1 cellular context compared by ENCODE assay signal in genomic region chr2:201182650-201183372, GRCh38.
TF ChIP-seq lines count a peak whose summit lies in the region.

TSS of gene CASP10 (plus strand) at chr2:201183141. CDS start at chr2:201185778, 2,637 bp downstream.

TF ChIP-seq in K562, 482 proteins besides CTCF, POLR2A, EP300 and RAD21 (continued from another document and continues in another):
- TF ChIP-seq ZNF398 (CRISPR knock-in tag; IDR thresholded peaks at IDR 0.05) (no peak), ZNF785 (CRISPR knock-in tag; IDR thresholded peaks at IDR 0.05) (no peak), RBM17 (IDR thresholded peaks at IDR 0.05; ENCODE audit: borderline replicate concordance, low read depth, low read length) (no peak), CAMTA2 (CRISPR knock-in tag; conservative IDR thresholded peaks at IDR 0.05) (no peak), ZNF395 (CRISPR knock-in tag; IDR thresholded peaks at IDR 0.05) (no peak), SOX6 (IDR thresholded peaks at IDR 0.05) (peak; percentile 52; the same call in 1 of the 2 replicates), DMBX1 (CRISPR knock-in tag; IDR thresholded peaks at IDR 0.05; ENCODE audit: borderline replicate concordance) (no peak), ARID2 (IDR thresholded peaks at IDR 0.05) (no peak), BDP1 (IDR thresholded peaks at IDR 0.05; ENCODE audit: insufficient read depth, insufficient read length) (no peak), ZNF212 (CRISPR knock-in tag; IDR thresholded peaks at IDR 0.05) (no peak), FOXO4 (CRISPR knock-in tag; IDR thresholded peaks at IDR 0.05) (no peak), ZNF778 (CRISPR knock-in tag; IDR thresholded peaks at IDR 0.05) (no peak), NCOR1 (IDR thresholded peaks at IDR 0.05) (peak; percentile 51), ZNF740 (CRISPR knock-in tag; IDR thresholded peaks at IDR 0.05) (no peak), ZNF740 (tag; IDR thresholded peaks at IDR 0.05) (no peak), SPI1 (IDR thresholded peaks at IDR 0.05; ENCODE audit: borderline replicate concordance, low read depth, low read length) (no peak), RBM22 (IDR thresholded peaks at IDR 0.05; ENCODE audit: low read depth, low read length, poor library complexity, severe bottlenecking) (no peak), E2F6 (IDR thresholded peaks at IDR 0.05; ENCODE audit: borderline replicate concordance in 1 of 2, extremely low read depth in 1 of 2, insufficient read depth in 1 of 2, insufficient read length in 1 of 2, low read depth in 1 of 2, low read length in 1 of 2, poor library complexity in 1 of 2, severe bottlenecking in 1 of 2) (no peak), ZNF79 (CRISPR knock-in tag; IDR thresholded peaks at IDR 0.05; ENCODE audit: low read depth) (no peak), ZNF518B (CRISPR knock-in tag; IDR thresholded peaks at IDR 0.05) (no peak), TRIM25 (IDR thresholded peaks at IDR 0.05; ENCODE audit: borderline replicate concordance) (no peak), GTF2F1 (IDR thresholded peaks at IDR 0.05; ENCODE audit: low read depth, low read length) (no peak), SRSF3 (IDR thresholded peaks at IDR 0.05; ENCODE audit: insufficient read depth, low read length) (no peak), ZBTB7A (IDR thresholded peaks at IDR 0.05; ENCODE audit: borderline replicate concordance, control insufficient read depth, low read depth, low read length) (no peak), TRIM28 (IDR thresholded peaks at IDR 0.05) (peak; percentile 16; the same call in 1 of the 2 replicates), POLR2AphosphoS5 (IDR thresholded peaks at IDR 0.05; ENCODE audit: control insufficient read depth, insufficient read depth, low read depth, low read length) (peak; percentile 83), SMAD2 (IDR thresholded peaks at IDR 0.05; ENCODE audit: low read depth, low read length) (no peak), CBFA2T2 (conservative IDR thresholded peaks at IDR 0.05) (no peak), FOXM1 (IDR thresholded peaks at IDR 0.05; ENCODE audit: low read depth) (no peak), FOXM1 (CRISPR knock-in tag; IDR thresholded peaks at IDR 0.05; ENCODE audit: low read depth) (no peak), ZNF280B (CRISPR knock-in tag; IDR thresholded peaks at IDR 0.05) (no peak), CCAR2 (IDR thresholded peaks at IDR 0.05; ENCODE audit: low read depth, low read length) (no peak), SIN3A (IDR thresholded peaks at IDR 0.05; ENCODE audit: borderline replicate concordance in 2 of 2, control insufficient read depth in 1 of 2, low read depth in 2 of 2, low read length in 2 of 2) (no peak; a peak in 1 of 4 replicates), NRF1 (conservative IDR thresholded peaks at IDR 0.05 in 1 of 2, IDR thresholded peaks at IDR 0.05 in 1 of 2) (no peak), HES1 (IDR thresholded peaks at IDR 0.05; ENCODE audit: low read depth) (no peak), NFRKB (IDR thresholded peaks at IDR 0.05; ENCODE audit: low read depth) (peak; percentile 72; the same call in 1 of the 2 replicates), TFAP4 (CRISPR knock-in tag; IDR thresholded peaks at IDR 0.05; ENCODE audit: borderline replicate concordance) (no peak), L3MBTL2 (IDR thresholded peaks at IDR 0.05) (peak; percentile 39; the same call in 1 of the 2 replicates), ZNF696 (CRISPR knock-in tag; conservative IDR thresholded peaks at IDR 0.05) (no peak), ESRRA (IDR thresholded peaks at IDR 0.05; ENCODE audit: borderline replicate concordance, low read depth) (no peak), CGGBP1 (CRISPR knock-in tag; IDR thresholded peaks at IDR 0.05) (no peak), ZNF324 (CRISPR knock-in tag; IDR thresholded peaks at IDR 0.05) (no peak), TCF7L2 (IDR thresholded peaks at IDR 0.05; ENCODE audit: low read depth, low read length) (no peak), SNIP1 (IDR thresholded peaks at IDR 0.05; ENCODE audit: low read depth) (no peak), HMG20A (CRISPR knock-in tag; conservative IDR thresholded peaks at IDR 0.05) (no peak), CTBP1 (IDR thresholded peaks at IDR 0.05; ENCODE audit: borderline replicate concordance) (peak; percentile 38; the same call in 1 of the 2 replicates), MAFG (tag; conservative IDR thresholded peaks at IDR 0.05) (0 out of 2 replicates have a peak, but pooled peaks have one; percentile 21), ZNF717 (CRISPR knock-in tag; IDR thresholded peaks at IDR 0.05) (no peak), RNF2 (IDR thresholded peaks at IDR 0.05) (0 out of 2 replicates have a peak, but pooled peaks have one; percentile 22), RHOXF2B (CRISPR knock-in tag; conservative IDR thresholded peaks at IDR 0.05) (no peak), HCFC1 (IDR thresholded peaks at IDR 0.05; ENCODE audit: low read depth, low read length) (no peak), TCF15 (CRISPR knock-in tag; IDR thresholded peaks at IDR 0.05) (no peak), ZFP30 (CRISPR knock-in tag; IDR thresholded peaks at IDR 0.05; ENCODE audit: borderline replicate concordance) (no peak), ZNF140 (CRISPR knock-in tag; IDR thresholded peaks at IDR 0.05) (no peak), MBD2 (IDR thresholded peaks at IDR 0.05; ENCODE audit: borderline replicate concordance, low read depth) (no peak), GABPB1 (CRISPR knock-in tag; IDR thresholded peaks at IDR 0.05) (no peak), DNMT1 (IDR thresholded peaks at IDR 0.05) (no peak), KDM5B (IDR thresholded peaks at IDR 0.05; ENCODE audit: insufficient replicate concordance, low read depth, low read length) (peak; percentile 84)
